26 cellular contexts compared by ENCODE assay signal in the genomic region with DNA sequence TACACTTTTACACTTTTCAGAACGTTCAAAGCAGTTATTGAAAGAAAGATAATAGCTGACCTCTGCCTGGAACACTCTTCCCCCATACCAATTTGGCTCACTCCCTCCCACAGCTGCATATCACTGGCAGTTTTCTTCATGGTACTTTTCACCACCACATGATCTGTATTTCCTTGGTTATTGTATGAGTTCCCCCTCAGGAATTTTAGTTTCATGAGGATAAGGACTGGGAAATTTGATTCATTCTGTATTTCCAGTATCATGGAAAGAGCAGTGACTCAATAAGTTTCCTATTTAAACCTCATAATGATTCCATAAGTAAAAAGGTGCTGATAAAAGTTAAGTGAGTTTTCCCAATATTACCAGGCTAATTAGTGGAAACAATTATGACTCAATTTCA. TPM values are rescaled to one million over a fixed set of nuclear protein-coding genes. Genes with fewer than 3 reads are reported as not detected.
A peak's percentile ranks its signal among the peaks of the same experiment; 100 is the strongest.
DNase-seq lines count a peak whose midpoint lies in the region; TF ChIP-seq lines count a peak whose summit lies in the region.
"Had no signal": no experiment of that assay in that cellular context is flagged by ENCODE, and none has a peak within 500 bp of the region (broad histone marks: within the 10 kb centered on the region; RNA-seq: fewer than 3 reads in every experiment).

No MANE protein-coding gene starts in this region.

- peaks cover 0 to 7% (median 0%) of the 10 kb centered on the region in 4 donors for H3K9me3 ChIP-seq in stomach
- H3K9me3 ChIP-seq in WERI-Rb-1 (ENCODE audit: severe bottlenecking), result no peaks in the 10 kb centered on the region
- H3K9me3 ChIP-seq: A549, Caco-2, pancreas had no signal

- H3K4me3 ChIP-seq in ACC112 (ENCODE audit: low read depth, low read length), result no peak overlapping the region
- H3K4me3 ChIP-seq in cardiac fibroblast (replicated peaks in 1 of 2; ENCODE audit: low read depth in 2 of 2, low read length in 2 of 2), result no peak overlapping the region
- H3K4me3 ChIP-seq in stomach, result no peak overlapping the region
- no peak overlapping the region for H3K4me3 ChIP-seq in WERI-Rb-1 (ENCODE audit: low read depth, low read length)
- H3K4me3 ChIP-seq: A549, K562, pancreas, right atrium auricular region, tibial nerve had no signal

- H3K36me3 ChIP-seq in ACC112 (ENCODE audit: insufficient read depth, low read length) (no peaks in the 10 kb centered on the region), stomach (no peaks in the 10 kb centered on the region), WERI-Rb-1 (no peaks in the 10 kb centered on the region)
- H3K36me3 ChIP-seq: pancreas, right atrium auricular region, tibial nerve had no signal

- DNase-seq in HT1080 (ENCODE audit: low read depth) (peak; percentile 67), cardiac fibroblast (ENCODE audit: low read depth in 2 of 2) (peak; percentile 40 to 58), kidney tubule cell (ENCODE audit: low spot score) (peak; percentile 9), stomach (no peak), WERI-Rb-1 (no peak)
- no peak for DNase-seq in stimulated activated CD4-positive, alpha-beta T cell treated with anti-CD3 and anti-CD28 coated beads, Interleukin-2, amount 100 ng/mL, for 24 hours
- no peak for DNase-seq in activated T-cell treated with anti-CD3 and anti-CD28 coated beads, Interleukin-2, amount 50 U/mL, for 1 hour
- DNase-seq: activated CD4-positive, alpha-beta T cell treated with anti-CD3 and anti-CD28 coated beads for 1 hour; activated CD8-positive, alpha-beta T cell treated with anti-CD3 and anti-CD28 coated beads, Interleukin-2, amount 10 ng/mL, durations not matched to agents 7 days and 5 days; activated naive CD4-positive, alpha-beta T cell treated with Interleukin-2 at 50 U/mL for 16 hours; Caco-2; cerebellar nuclear complex; DMS79 treated with DMSO at 0.1 percent for 48 hours; erythroblast; GOT3; kidney glomerular epithelial cell; NCI-H146; NCI-H526; pancreas; stimulated activated CD4-positive, alpha-beta T cell treated with anti-CD3 and anti-CD28 coated beads, Interleukin-12 subunit alpha, Interleukin-12 subunit beta, amount 100 ng/mL, for 4 hours had no signal

- no peaks in the 10 kb centered on the region for H3K27me3 ChIP-seq in ACC112 (ENCODE audit: insufficient read depth, low read length)
- H3K27me3 ChIP-seq in stomach, result no peaks in the 10 kb centered on the region
- H3K27me3 ChIP-seq in WERI-Rb-1 (ENCODE audit: insufficient read depth, low read depth, severe bottlenecking), result no peaks in the 10 kb centered on the region
- H3K27me3 ChIP-seq: pancreas, right atrium auricular region, tibial nerve had no signal

- TF ChIP-seq CTCF in cardiac fibroblast (IDR thresholded peaks at IDR 0.05; ENCODE audit: low read depth, low read length) (no peak), stomach (IDR thresholded peaks at IDR 0.05) (no peak), WERI-Rb-1 (IDR thresholded peaks at IDR 0.05; ENCODE audit: low read depth, low read length) (no peak)

- 8 to 16% (median 9%) methylated on average over 1 of the region's 1 CpG for WGBS in stomach, 5 donors

- TF ChIP-seq EP300 in stomach (IDR thresholded peaks at IDR 0.05), result no peak

- intact Hi-C loops in stomach (cut with DNase I; ENCODE audit: low total_unique reads), result no loop called here

- H2AFZ ChIP-seq in ACC112 (ENCODE audit: low read length, unreplicated experiment), result peak overlapping the region; percentile 59

- H3K4me1 ChIP-seq in ACC112 (ENCODE audit: control insufficient read depth, insufficient read depth, low read length, unreplicated experiment) (peaks cover 10% of the 10 kb centered on the region), stomach (no peaks in the 10 kb centered on the region)
- H3K4me1 ChIP-seq: A549, Caco-2, pancreas, right atrium auricular region, tibial nerve had no signal

- H3K79me2 ChIP-seq in ACC112 (ENCODE audit: control insufficient read depth, insufficient read depth, low read length, unreplicated experiment), result no peaks in the 10 kb centered on the region

- TF ChIP-seq POLR2A in stomach (IDR thresholded peaks at IDR 0.05), result no peak

- H3K27ac ChIP-seq in ACC112 (ENCODE audit: low read depth, low read length) (peak overlapping the region; percentile 4; the same call in 1 of the 2 replicates), stomach (no peak overlapping the region), WERI-Rb-1 (no peak overlapping the region)
- H3K27ac ChIP-seq: A549, pancreas, right atrium auricular region, tibial nerve had no signal

RNA-seq across cellular contexts. Expression of gene HTR1B, which starts 16.0 kb away (rescaled TPM):
- total RNA-seq in HT1080 (2014; rRNA removed; shearing (Covaris generic)), result not detected in 2 replicates
- 0.15 and 0.23 TPM in 2 replicates for polyA plus RNA-seq in HT1080 (2015; cell fraction: cytosol; rRNA removed)
- not detected in 2 replicates for polyA plus RNA-seq in HT1080 (2015; cell fraction: nucleus; rRNA removed)
- total RNA-seq in stomach, result 1 to 10 TPM in 3 of 5 donors, not detected in 2; 2.3 to 3.5 (median 3.3) TPM
- polyA plus RNA-seq in stomach, result under 1 TPM in 2 of 3 donors, not detected in 1; 0.10 to 0.31 TPM
- total RNA-seq: activated CD8-positive, alpha-beta T cell treated with anti-CD3 and anti-CD28 coated beads, Interleukin-2, amount 10 ng/mL, durations not matched to agents 7 days and 5 days; Caco-2; K562; natural killer cell treated with Interleukin-12 subunit alpha and Interleukin-12 subunit beta and Interleukin-15 and Interleukin-18, amount 100 ng/mL, for 72 hours; right atrium auricular region had no signal
- polyA plus RNA-seq: K562 had no signal

Comparison
In these comparisons a context has a peak if more than half of its experiments do, and no peak if none do; other contexts are left out.
1. DNase-seq: peak in HT1080 (single experiment), cardiac fibroblast (2 of 2) and kidney tubule cell (single experiment); none in stomach (single experiment), stimulated activated CD4-positive, alpha-beta T cell treated with anti-CD3 and anti-CD28 coated beads, Interleukin-2, amount 100 ng/mL, for 24 hours (0 of 2), activated T-cell treated with anti-CD3 and anti-CD28 coated beads, Interleukin-2, amount 50 U/mL, for 1 hour (single experiment) and WERI-Rb-1 (single experiment).